In the genomic region with DNA sequence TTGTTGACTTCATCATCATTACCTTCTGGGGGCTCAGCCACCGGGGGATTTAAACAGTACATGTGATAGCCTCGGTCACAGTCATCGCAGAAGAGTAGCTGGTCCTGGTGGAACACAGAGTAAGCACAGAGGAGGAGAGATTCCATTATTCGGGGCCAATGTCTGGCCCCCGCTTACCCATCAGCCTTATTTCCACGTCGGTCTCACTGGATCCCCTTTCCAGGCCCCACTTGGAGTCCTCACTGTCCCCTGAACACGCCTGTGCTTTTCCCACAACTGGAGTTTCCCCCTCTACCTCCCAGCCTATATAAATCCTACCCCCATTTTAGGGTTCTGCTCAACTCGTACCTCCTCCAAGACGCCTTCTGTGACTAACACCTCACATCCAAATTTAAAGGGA, we compare ENCODE assay signal across 24 cellular contexts.
"Had no signal": no experiment of that assay in that cellular context is flagged by ENCODE, and none has a peak within 500 bp of the region (broad histone marks: within the 10 kb centered on the region; RNA-seq: fewer than 3 reads in every experiment).

No MANE protein-coding gene starts in this region.

- H3K27ac ChIP-seq: adrenal gland, Peyer's patch, RWPE1, SJCRH30, VCaP had no signal

- H3K4me1 ChIP-seq: Peyer's patch, SJCRH30 had no signal

- H3K9ac ChIP-seq: SK-N-SH had no signal

- H3K4me3 ChIP-seq: adrenal gland, Peyer's patch, SJCRH30 had no signal

- ATAC-seq: activated T-cell treated with anti-CD3 and anti-CD28 coated beads, Interleukin-2, amount 50 U/mL, for 72 hours had no signal

- H3K4me2 ChIP-seq: SK-N-SH had no signal

- DNase-seq: activated CD4-positive, alpha-beta memory T cell treated with anti-CD3 and anti-CD28 coated beads, Interleukin-2, amount 10 ng/mL, durations not matched to agents 7 days and 5 days; activated CD4-positive, alpha-beta T cell treated with anti-CD3 and anti-CD28 coated beads, Interleukin-2, amount 50 U/mL, for 1 hour; activated CD4-positive, CD25-positive, alpha-beta regulatory T cell; activated naive CD4-positive, alpha-beta T cell treated with anti-CD3 and anti-CD28 coated beads, Interleukin-2, amount 50 U/mL, for 16 hours; activated naive CD8-positive, alpha-beta T cell treated with anti-CD3 and anti-CD28 coated beads, Interleukin-2, amount 10 ng/mL, durations not matched to agents 7 days and 5 days; activated T-cell treated with anti-CD3 and anti-CD28 coated beads, Interleukin-2, amount 50 U/mL, for 72 hours; anterior cingulate cortex; caudate nucleus; MM.1S; NCI-H1105; NCI-H1436 treated with DMSO at 0.1 percent for 48 hours; NCI-H187; NCI-H2081 treated with DMSO at 0.1 percent for 48 hours; NCI-H446; NCI-H524; NK-92 treated with Interleukin-12 subunit alpha and Interleukin-12 subunit beta, amount 100 ng/mL, for 24 hours; Peyer's patch; Right ventricle myocardium superior; SJCRH30; SK-N-SH; T-helper 1 cell had no signal

- H3K27me3 ChIP-seq: adrenal gland, Peyer's patch, SJCRH30 had no signal

- H3K36me3 ChIP-seq: adrenal gland, Peyer's patch, SJCRH30 had no signal

- H3K9me3 ChIP-seq: adrenal gland, Peyer's patch, SJCRH30 had no signal
